Comparison of ENCODE assay signal across 15 cellular contexts in the genomic region with DNA sequence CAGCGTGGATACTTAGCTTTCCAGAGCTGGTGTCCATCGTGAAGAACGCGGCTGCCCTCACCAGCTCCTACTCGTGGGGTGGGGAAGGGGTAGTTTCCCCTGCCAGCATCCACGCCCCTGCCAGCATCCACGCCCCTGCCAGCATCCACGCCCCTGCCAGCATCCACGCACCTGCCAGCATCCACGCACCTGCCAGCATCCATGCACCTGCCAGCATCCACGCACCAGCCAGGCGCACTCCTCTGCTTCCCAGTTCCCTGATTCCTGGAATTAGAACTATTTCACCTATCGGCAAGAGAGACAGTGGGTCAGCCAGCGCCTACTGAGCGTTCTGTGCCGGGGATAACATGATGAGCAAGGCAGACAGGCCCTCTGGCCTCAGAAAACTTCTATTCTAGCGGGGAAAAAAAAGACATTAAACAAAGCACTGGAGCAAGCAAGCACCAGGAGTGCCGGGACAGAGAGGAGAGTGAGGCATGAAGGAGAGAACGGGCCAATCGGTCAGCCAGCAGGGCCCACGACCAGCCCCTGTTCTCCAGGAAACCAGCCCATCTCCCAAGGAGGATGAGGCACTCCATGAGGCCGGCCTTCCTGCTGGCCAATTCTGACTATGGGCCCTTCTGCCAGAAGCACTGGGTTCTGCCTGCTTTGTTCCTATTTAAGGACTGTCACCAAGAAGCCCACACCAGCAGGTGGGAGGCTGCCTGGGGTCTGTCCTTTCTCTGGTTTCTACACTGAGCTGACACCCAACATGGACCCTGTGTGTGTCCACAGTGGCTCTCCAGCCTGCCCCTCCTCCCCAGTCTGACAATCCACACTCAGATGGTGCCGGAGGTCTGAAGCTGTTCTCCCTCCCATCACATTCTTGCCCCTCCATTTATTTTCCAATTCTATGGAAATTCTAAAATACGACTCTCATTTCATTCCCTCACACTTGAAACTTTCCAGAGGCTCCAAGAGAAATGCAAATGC.
DNase-seq lines count a peak whose midpoint lies in the region; ATAC-seq and TF ChIP-seq lines count a peak whose summit lies in the region.
"Had no signal": no experiment of that assay in that cellular context is flagged by ENCODE, and none has a peak within 500 bp of the region (broad histone marks: within the 10 kb centered on the region; RNA-seq: fewer than 3 reads in every experiment).

No MANE protein-coding gene starts in this region.

- intact Hi-C loops in left ventricle myocardium inferior (cut with micrococcal nuclease): no loop called here

- H3K4me1 ChIP-seq in right atrium auricular region (no peaks in the 10 kb centered on the region), left ventricle myocardium inferior (no peaks in the 10 kb centered on the region), GM23248 (ENCODE audit: insufficient read depth) (no peaks in the 10 kb centered on the region)
- H3K4me1 ChIP-seq: HAP-1 had no signal

- in situ Hi-C loops in GM23248 (cut with MboI): no loop called here

- no peak overlapping the region for H3K27ac ChIP-seq in right atrium auricular region
- H3K27ac ChIP-seq in left ventricle myocardium inferior (replicated peaks): no peak overlapping the region
- H3K27ac ChIP-seq in GM23248: no peak overlapping the region

- H3K9ac ChIP-seq in GM23248: no peak overlapping the region

- no peaks in the 10 kb centered on the region for H4K20me1 ChIP-seq in GM23248 (ENCODE audit: insufficient read depth)

- CTCF ChIA-PET in T-cell (lab: Charles Lee): no interaction called here

- H3K9me3 Mint-ChIP-seq in osteocyte (ENCODE audit: unreplicated experiment) (peaks cover 34% of the 10 kb centered on the region), T-cell (no peaks in the 10 kb centered on the region)
- H3K9me3 Mint-ChIP-seq: CD4-positive, alpha-beta T cell had no signal

- TF ChIP-seq CTCF in right atrium auricular region (IDR thresholded peaks at IDR 0.05) (no peak), left ventricle myocardium inferior (IDR thresholded peaks at IDR 0.05; ENCODE audit: borderline replicate concordance) (no peak), osteocyte (IDR thresholded peaks at IDR 0.05) (no peak)

- no peak overlapping the region for H3K27ac Mint-ChIP-seq in osteocyte (ENCODE audit: unreplicated experiment)
- H3K27ac Mint-ChIP-seq in T-cell: no peak overlapping the region
- H3K27ac Mint-ChIP-seq: B cell; CD4-positive, alpha-beta T cell had no signal

- no peaks in the 10 kb centered on the region for H3K4me1 Mint-ChIP-seq in osteocyte (ENCODE audit: unreplicated experiment)
- no peaks in the 10 kb centered on the region for H3K4me1 Mint-ChIP-seq in T-cell
- H3K4me1 Mint-ChIP-seq: B cell had no signal

- H3K36me3 ChIP-seq in right atrium auricular region (no peaks in the 10 kb centered on the region), left ventricle myocardium inferior (no peaks in the 10 kb centered on the region), GM23248 (ENCODE audit: low read depth) (no peaks in the 10 kb centered on the region)
- H3K36me3 ChIP-seq: HAP-1 had no signal

- H3K36me3 Mint-ChIP-seq in osteocyte (ENCODE audit: unreplicated experiment) (no peaks in the 10 kb centered on the region), T-cell (no peaks in the 10 kb centered on the region)

- H3K4me3 ChIP-seq in right atrium auricular region (no peak overlapping the region), left ventricle myocardium inferior (no peak overlapping the region), GM23248 (no peak overlapping the region)
- H3K4me3 ChIP-seq: HAP-1 had no signal

- no peaks in the 10 kb centered on the region for H3K9me2 ChIP-seq in GM23248 (ENCODE audit: insufficient read depth)

- no peaks in the 10 kb centered on the region for H3K27me3 Mint-ChIP-seq in osteocyte (ENCODE audit: unreplicated experiment)
- peaks cover 9 to 16% of the 10 kb centered on the region in 2 donors for H3K27me3 Mint-ChIP-seq in T-cell

- H3F3A ChIP-seq in GM23248 (ENCODE audit: insufficient read depth): no peaks in the 10 kb centered on the region

- H3K79me2 ChIP-seq in GM23248 (ENCODE audit: insufficient read depth): no peaks in the 10 kb centered on the region

- H2AFZ ChIP-seq in GM23248: no peak overlapping the region

- H3K4me3 Mint-ChIP-seq in osteocyte (ENCODE audit: unreplicated experiment) (no peak overlapping the region), T-cell (no peak overlapping the region)
- H3K4me3 Mint-ChIP-seq: B cell; CD4-positive, alpha-beta T cell had no signal

- H3K4me2 ChIP-seq in GM23248 (ENCODE audit: unreplicated experiment): no peak overlapping the region

- H3K9me3 ChIP-seq in right atrium auricular region (no peaks in the 10 kb centered on the region), left ventricle myocardium inferior (replicated peaks) (peaks cover 11% of the 10 kb centered on the region), GM23248 (ENCODE audit: low read depth) (no peaks in the 10 kb centered on the region)
- H3K9me3 ChIP-seq: HAP-1 had no signal

- no peak for ATAC-seq in T-cell (replicated peaks in 1 of 4)
- ATAC-seq: HepG2 had no signal

- WGBS in GM23248 (ENCODE audit: low coverage in 1 of 2, low lambda C conversion rate in 2 of 2, missing lambda C conversion rate in 2 of 2), 2 experiments: 45% methylated on average over 23 to 24 of the region's 24 CpGs

- POLR2A ChIA-PET in T-cell (lab: Charles Lee): no interaction called here

- H3K27me3 ChIP-seq in right atrium auricular region (no peaks in the 10 kb centered on the region), left ventricle myocardium inferior (ENCODE audit: low read depth) (peaks cover 51% of the 10 kb centered on the region), GM23248 (replicated peaks; ENCODE audit: insufficient read depth) (no peaks in the 10 kb centered on the region)

- DNase-seq in right atrium auricular region (ENCODE audit: low spot score) (peak; percentile 38), left ventricle myocardium inferior (no peak), islet precursor cell (peak; percentile 40), osteocyte (ENCODE audit: extremely low spot score, unreplicated experiment) (peak; percentile 81), T-cell (no peak), GM23248 (no peak), NCI-H1694 (lab: John Stamatoyannopoulos, UW) (no peak)
- DNase-seq: C1 segment of cervical spinal cord; Calu3; CD4-positive, alpha-beta T cell; DMS 273 treated with DMSO at 0.1 percent for 48 hours; GOT3 had no signal

Comparison
In these comparisons a context has a peak if more than half of its experiments do, and no peak if none do; other contexts are left out.
1. DNase-seq: peak in right atrium auricular region (single experiment), islet precursor cell (single experiment) and osteocyte (single experiment); none in left ventricle myocardium inferior (single experiment), T-cell (0 of 34), GM23248 (single experiment) and NCI-H1694 (single experiment).